ENCODE assay signal across 1 cellular context in genomic region chr16:1620391-1620790, GRCh38.
TF ChIP-seq lines count a peak whose summit lies in the region.

No MANE protein-coding gene starts in this region.

TF ChIP-seq in GM12878, 131 proteins besides CTCF, POLR2A, EP300 and RAD21:
- peak; percentile 97 for TF ChIP-seq RUNX3 (IDR thresholded peaks at IDR 0.05; ENCODE audit: low read length)
- peak; percentile 19 for TF ChIP-seq SKIL (IDR thresholded peaks at IDR 0.05; ENCODE audit: low read depth, poor library complexity, severe bottlenecking)
- TF ChIP-seq BACH1 (IDR thresholded peaks at IDR 0.05; ENCODE audit: borderline replicate concordance), result no peak
- TF ChIP-seq RELB (IDR thresholded peaks at IDR 0.05; ENCODE audit: low read depth), result no peak
- TF ChIP-seq EED (IDR thresholded peaks at IDR 0.05; ENCODE audit: low read depth), result peak; percentile 72; the same call in 1 of the 2 replicates
- peak; percentile 73; the same call in 1 of the 2 replicates for TF ChIP-seq NFIC (IDR thresholded peaks at IDR 0.05; ENCODE audit: low read depth, low read length)
- TF ChIP-seq CREM (IDR thresholded peaks at IDR 0.05; ENCODE audit: low read depth), result peak; percentile 73
- peak; percentile 74; the same call in 1 of the 2 replicates for TF ChIP-seq IRF4 (IDR thresholded peaks at IDR 0.05; ENCODE audit: low read depth, low read length)
- TF ChIP-seq JUNB (IDR thresholded peaks at IDR 0.05), result peak; percentile 79
- TF ChIP-seq NFYA (IDR thresholded peaks at IDR 0.05; ENCODE audit: borderline replicate concordance, low read depth, low read length), result no peak
- peak; percentile 66 for TF ChIP-seq CREB1 (IDR thresholded peaks at IDR 0.05; ENCODE audit: low read depth)
- no peak for TF ChIP-seq SREBF1 (IDR thresholded peaks at IDR 0.05; ENCODE audit: low read length)
- no peak for TF ChIP-seq IRF3 (IDR thresholded peaks at IDR 0.05)
- no peak for TF ChIP-seq ZNF592 (IDR thresholded peaks at IDR 0.05)
- TF ChIP-seq POU2F2 (IDR thresholded peaks at IDR 0.05; ENCODE audit: borderline replicate concordance, low read depth, low read length), result no peak
- TF ChIP-seq WRNIP1 (IDR thresholded peaks at IDR 0.05; ENCODE audit: borderline replicate concordance, low read depth, low read length), result no peak
- TF ChIP-seq FOXM1 (IDR thresholded peaks at IDR 0.05; ENCODE audit: low read depth, low read length), result peak; percentile 62; the same call in 1 of the 2 replicates
- 0 out of 4 replicates have a peak, but pooled peaks of 1 of the 2 experiments have one; percentile 39 for TF ChIP-seq SRF (IDR thresholded peaks at IDR 0.05; ENCODE audit: low read depth in 2 of 2, low read length in 2 of 2)
